ENCODE assay signal across 15 cellular contexts in the genomic region with DNA sequence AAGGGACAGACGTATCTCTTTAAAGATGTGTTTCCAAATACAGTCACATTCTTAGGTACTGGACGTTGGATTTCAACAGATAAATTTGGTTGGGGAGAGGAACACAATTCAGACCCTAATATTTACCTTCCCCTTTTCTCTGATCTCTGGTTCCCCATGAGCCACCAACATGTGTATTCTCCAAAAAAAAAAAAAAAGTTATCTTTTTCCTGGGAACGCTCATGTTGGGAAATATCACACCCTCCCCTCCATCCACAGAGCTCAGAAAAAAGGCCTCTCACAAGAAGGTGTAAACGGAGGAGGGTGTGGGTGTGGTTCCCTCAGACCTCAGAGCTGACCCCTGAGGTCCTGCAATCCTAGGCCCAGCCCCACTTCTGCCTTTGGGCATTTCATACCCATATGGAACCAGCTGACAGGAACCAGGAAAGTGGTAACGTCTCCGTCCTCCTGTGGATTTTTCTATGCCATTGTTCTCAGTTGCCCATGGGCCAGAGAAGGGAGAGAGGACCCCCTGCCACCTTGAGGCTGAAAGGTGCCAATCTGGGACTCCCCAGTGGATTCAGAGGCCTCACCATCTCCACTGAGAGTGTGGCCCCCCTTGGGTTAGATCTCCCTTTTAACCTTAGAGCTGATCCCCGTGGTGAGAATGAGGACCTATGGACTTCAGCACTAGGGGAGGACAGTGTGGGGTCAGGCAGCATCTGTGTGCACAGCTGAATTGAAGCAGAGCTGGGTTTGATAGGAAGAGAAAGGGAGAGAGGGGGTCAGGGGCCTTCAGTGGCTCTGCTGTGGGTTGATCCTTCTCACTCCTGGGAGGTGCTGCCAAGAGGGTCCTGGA. TPM values are rescaled to one million over a fixed set of nuclear protein-coding genes. Genes with fewer than 3 reads are reported as not detected.
DNase-seq lines count a peak whose midpoint lies in the region; ATAC-seq and TF ChIP-seq lines count a peak whose summit lies in the region.
"Had no signal": no experiment of that assay in that cellular context is flagged by ENCODE, and none has a peak within 500 bp of the region (broad histone marks: within the 10 kb centered on the region; RNA-seq: fewer than 3 reads in every experiment).

No MANE protein-coding gene starts in this region.

- H3K4me3 Mint-ChIP-seq in dendritic cell treated with granulocyte-macrophage colony-stimulating factor and Interleukin-4, amounts not matched to agents 40 ng/mL and 50 ng/mL, for 4 days, result no peak overlapping the region
- no peak overlapping the region for H3K4me3 Mint-ChIP-seq in osteocyte (ENCODE audit: unreplicated experiment)
- H3K4me3 Mint-ChIP-seq: B cell; CD4-positive, alpha-beta memory T cell; GM23338; H9 had no signal

- H3K36me3 Mint-ChIP-seq in dendritic cell treated with granulocyte-macrophage colony-stimulating factor and Interleukin-4, amounts not matched to agents 40 ng/mL and 50 ng/mL, for 4 days (ENCODE audit: low read depth), result peaks cover 3% of the 10 kb centered on the region
- no peaks in the 10 kb centered on the region for H3K36me3 Mint-ChIP-seq in osteocyte (ENCODE audit: unreplicated experiment)
- H3K36me3 Mint-ChIP-seq: CD4-positive, alpha-beta memory T cell had no signal

- no peak overlapping the region for H3K27ac ChIP-seq in upper lobe of left lung

- H3K9me3 ChIP-seq in upper lobe of left lung, result no peaks in the 10 kb centered on the region

- ATAC-seq in upper lobe of left lung (ENCODE audit: low FRiP score in 2 of 2) (no peak), left cardiac atrium (no peak)
- ATAC-seq: GM23338 had no signal

- H3K27me3 Mint-ChIP-seq in dendritic cell treated with granulocyte-macrophage colony-stimulating factor and Interleukin-4, amounts not matched to agents 40 ng/mL and 50 ng/mL, for 4 days, result no peaks in the 10 kb centered on the region
- no peaks in the 10 kb centered on the region for H3K27me3 Mint-ChIP-seq in osteocyte (ENCODE audit: unreplicated experiment)

- H3K36me3 ChIP-seq in upper lobe of left lung, result no peaks in the 10 kb centered on the region

- no peak for TF ChIP-seq POLR2A in upper lobe of left lung (IDR thresholded peaks at IDR 0.05)

- intact Hi-C loops in dendritic cell treated with granulocyte-macrophage colony-stimulating factor and Interleukin-4, amounts not matched to agents 40 ng/mL and 50 ng/mL, for 4 days (cut with micrococcal nuclease), result no loop called here
- intact Hi-C loops in left cardiac atrium (cut with DNase I), result no loop called here

- H3K9me3 Mint-ChIP-seq in dendritic cell treated with granulocyte-macrophage colony-stimulating factor and Interleukin-4, amounts not matched to agents 40 ng/mL and 50 ng/mL, for 4 days, result peaks cover 8% of the 10 kb centered on the region
- H3K9me3 Mint-ChIP-seq in osteocyte (ENCODE audit: unreplicated experiment), result no peaks in the 10 kb centered on the region

- H3K4me1 ChIP-seq in upper lobe of left lung, result no peaks in the 10 kb centered on the region

- peak overlapping the region; percentile 65 for H3K27ac Mint-ChIP-seq in dendritic cell treated with granulocyte-macrophage colony-stimulating factor and Interleukin-4, amounts not matched to agents 40 ng/mL and 50 ng/mL, for 4 days
- no peak overlapping the region for H3K27ac Mint-ChIP-seq in osteocyte (ENCODE audit: unreplicated experiment)
- H3K27ac Mint-ChIP-seq: B cell, GM23338, H9 had no signal

- no peak for TF ChIP-seq EP300 in upper lobe of left lung (IDR thresholded peaks at IDR 0.05)

- TF ChIP-seq CTCF in osteocyte (IDR thresholded peaks at IDR 0.05), result no peak
- TF ChIP-seq CTCF in upper lobe of left lung (IDR thresholded peaks at IDR 0.05), result no peak

- DNase-seq in CD1c-positive myeloid dendritic cell (ENCODE audit: extremely low spot score) (peak; percentile 71), CMK (ENCODE audit: low read depth) (peak; percentile 66), osteocyte (ENCODE audit: extremely low spot score, unreplicated experiment) (peak; percentile 65), upper lobe of left lung (no peak), SHP77 (lab: John Stamatoyannopoulos, UW) (no peak), left cardiac atrium (no peak)
- DNase-seq: C1 segment of cervical spinal cord; CD4-positive, alpha-beta memory T cell; DMS79; H9; IMR-90 had no signal

- no peak overlapping the region for H3K4me3 ChIP-seq in upper lobe of left lung
- H3K4me3 ChIP-seq: GM23338 had no signal

- 35 to 41% methylated on average over 7 of the region's 7 CpGs for WGBS in upper lobe of left lung, 2 donors

- H3K4me1 Mint-ChIP-seq in dendritic cell treated with granulocyte-macrophage colony-stimulating factor and Interleukin-4, amounts not matched to agents 40 ng/mL and 50 ng/mL, for 4 days (ENCODE audit: low read depth), result peaks cover 63% of the 10 kb centered on the region
- no peaks in the 10 kb centered on the region for H3K4me1 Mint-ChIP-seq in osteocyte (ENCODE audit: unreplicated experiment)
- H3K4me1 Mint-ChIP-seq: CD4-positive, alpha-beta memory T cell; GM23338; H9 had no signal

- no peaks in the 10 kb centered on the region for H3K27me3 ChIP-seq in upper lobe of left lung

RNA-seq across cellular contexts. Expression of a gene that starts 8.4 kb away (rescaled TPM):
- total RNA-seq in osteocyte (not detected in 2 replicates), upper lobe of left lung (1 to 10 TPM in 4 of 6 donors, under 1 TPM in 1, not detected in 1; 0.30 to 4.5 (median 3.3) TPM), left cardiac atrium (1 to 10 TPM in 1 of 2 donors, not detected in 1; 1.1 TPM)
- total RNA-seq: B cell; CD4-positive, alpha-beta memory T cell; G401; GM23338; H9; IMR-90 had no signal

RNA-seq across cellular contexts. Expression of a gene that starts 21.4 kb away (rescaled TPM):
- total RNA-seq in osteocyte, result not detected in 2 replicates
- 1 to 10 TPM in 3 of 6 donors, not detected in 3; 7.2 to 7.9 (median 7.8) TPM for total RNA-seq in upper lobe of left lung
- total RNA-seq in left cardiac atrium, result 1 to 10 TPM in 1 of 2 donors, not detected in 1; 1.0 TPM
- total RNA-seq: CD4-positive, alpha-beta memory T cell; G401; IMR-90 had no signal

RNA-seq across cellular contexts. Expression of a gene that starts 31.7 kb away (rescaled TPM):
- total RNA-seq in osteocyte (not detected in 2 replicates), upper lobe of left lung (not detected), left cardiac atrium (not detected)
- total RNA-seq: B cell; CD4-positive, alpha-beta memory T cell; G401; GM23338; H9; IMR-90 had no signal

RNA-seq across cellular contexts. Expression of a gene that starts 51.8 kb away (rescaled TPM):
- not detected in 2 replicates for total RNA-seq in osteocyte
- 1 to 10 TPM in 3 of 6 donors, under 1 TPM in 3; 0.78 to 4.2 (median 1.8) TPM for total RNA-seq in upper lobe of left lung
- total RNA-seq in left cardiac atrium, result under 1 TPM in 1 of 2 donors, not detected in 1; 0.09 TPM
- total RNA-seq: B cell; CD4-positive, alpha-beta memory T cell; G401; GM23338; H9; IMR-90 had no signal

Comparison
In these comparisons a context has a peak if more than half of its experiments do, and no peak if none do; other contexts are left out.
1. DNase-seq: peak in CD1c-positive myeloid dendritic cell (single experiment), CMK (single experiment) and osteocyte (single experiment); none in upper lobe of left lung (0 of 2), SHP77 (0 of 2) and left cardiac atrium (single experiment).